In genomic region chr1:67741786-67742185, GRCh38 we compare ENCODE assay signal across 17 cellular contexts.
"Had no signal": no experiment of that assay in that cellular context is flagged by ENCODE, and none has a peak within 500 bp of the region (broad histone marks: within the 10 kb centered on the region; RNA-seq: fewer than 3 reads in every experiment).

No MANE protein-coding gene starts in this region.

- H3K9me3 ChIP-seq: left lung, ovary, right lobe of liver, testis had no signal

- DNase-seq: activated CD4-positive, alpha-beta memory T cell treated with anti-CD3 and anti-CD28 coated beads, Interleukin-2, amount 10 ng/mL, durations not matched to agents 7 days and 5 days; activated CD4-positive, alpha-beta T cell treated with anti-CD3 and anti-CD28 coated beads for 48 hours; activated CD4-positive, CD25-positive, alpha-beta regulatory T cell; activated naive CD4-positive, alpha-beta T cell; activated T-cell treated with anti-CD3 and anti-CD28 coated beads, Interleukin-2, amount 50 U/mL, for 1 hour; caudate nucleus; foreskin melanocyte; left lung; ovary; stimulated activated CD4-positive, alpha-beta T cell treated with anti-CD3 and anti-CD28 coated beads, Interleukin-15, amount 100 ng/mL, for 24 hours; stimulated activated CD4-positive, alpha-beta T cell treated with anti-CD3 and anti-CD28 coated beads, Interleukin-2, amount 100 ng/mL, for 48 hours; T-helper 1 cell; T-helper 9 cell; testis had no signal

- H3K27me3 ChIP-seq: left lung, neural progenitor cell, ovary, right lobe of liver, testis had no signal

- H3K9ac ChIP-seq: neural progenitor cell had no signal

- ATAC-seq: activated T-helper 17 cell treated with anti-CD3 and anti-CD28 coated beads, Interleukin-2, amount 50 U/mL, for 72 hours; left lung had no signal

- H3K27ac ChIP-seq: left lung, neural progenitor cell, ovary, testis had no signal

- H3K4me3 ChIP-seq: left lung, neural progenitor cell, ovary, right lobe of liver, testis had no signal

- H3K36me3 ChIP-seq: left lung, neural progenitor cell, ovary, right lobe of liver had no signal
